In the genomic region with DNA sequence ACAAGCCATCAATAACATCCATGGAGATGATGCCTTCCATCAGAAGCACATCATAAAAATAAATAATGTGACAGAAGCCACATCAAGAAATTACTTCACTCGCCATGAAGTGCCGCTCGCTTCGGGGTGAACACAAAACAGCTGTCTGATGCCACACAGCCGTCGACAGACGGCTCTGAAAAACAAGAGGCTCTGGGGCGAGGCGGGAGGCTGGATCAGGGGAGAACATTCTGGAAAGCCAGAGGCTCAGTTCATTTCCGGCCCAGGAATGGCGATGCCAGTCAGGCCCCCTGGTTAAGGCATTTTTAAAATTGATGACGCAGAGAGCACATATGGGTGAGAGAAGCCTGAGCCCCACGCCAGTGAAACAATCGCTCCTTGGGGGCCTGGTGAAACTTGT, we compare ENCODE assay signal across 7 cellular contexts.
"Had no signal": no experiment of that assay in that cellular context is flagged by ENCODE, and none has a peak within 500 bp of the region (broad histone marks: within the 10 kb centered on the region; RNA-seq: fewer than 3 reads in every experiment).

No MANE protein-coding gene starts in this region.

- FAIRE-seq: HTR-8/SVneo, K562 had no signal

- H3K4me3 Mint-ChIP-seq: H9 had no signal

- DNase-seq: GM23248, GOT3, H9, HCEC 1CT, IMR-90 had no signal

- ATAC-seq: K562 had no signal

- H3K4me1 Mint-ChIP-seq: H9 had no signal

- H3K27ac Mint-ChIP-seq: H9 had no signal
